ENCODE assay signal across 1 cellular context in the genomic region with DNA sequence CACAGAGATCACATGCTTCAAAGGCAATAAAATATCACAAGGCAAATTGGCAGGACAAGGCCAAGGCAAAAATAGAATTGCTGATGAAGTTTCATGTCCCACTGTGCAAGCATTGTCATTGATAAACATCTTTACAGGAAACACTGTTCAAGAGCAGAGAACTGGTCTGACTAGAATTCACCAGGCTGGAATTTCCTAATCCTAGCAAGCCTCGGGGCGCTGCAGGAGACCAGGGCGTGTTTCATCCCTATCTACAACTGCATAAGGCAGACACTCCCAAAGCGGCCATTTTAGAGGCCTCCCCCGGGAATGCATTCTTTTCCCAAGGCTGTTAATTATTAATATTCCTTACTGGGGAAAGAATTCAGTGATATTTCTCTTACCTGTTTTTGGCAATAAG.
TF ChIP-seq lines count a peak whose summit lies in the region.

No MANE protein-coding gene starts in this region.

TF ChIP-seq in K562, 482 proteins besides CTCF, POLR2A, EP300 and RAD21:
- 0 out of 2 replicates have a peak, but pooled peaks have one; percentile 48 for TF ChIP-seq CBX5 (IDR thresholded peaks at IDR 0.05; ENCODE audit: borderline replicate concordance, low read depth)
TF ChIP-seq in K562: peak in this region for 1; not testable (repeated sequence) for 481.
